ENCODE assay signal across 1 cellular context in the genomic region with DNA sequence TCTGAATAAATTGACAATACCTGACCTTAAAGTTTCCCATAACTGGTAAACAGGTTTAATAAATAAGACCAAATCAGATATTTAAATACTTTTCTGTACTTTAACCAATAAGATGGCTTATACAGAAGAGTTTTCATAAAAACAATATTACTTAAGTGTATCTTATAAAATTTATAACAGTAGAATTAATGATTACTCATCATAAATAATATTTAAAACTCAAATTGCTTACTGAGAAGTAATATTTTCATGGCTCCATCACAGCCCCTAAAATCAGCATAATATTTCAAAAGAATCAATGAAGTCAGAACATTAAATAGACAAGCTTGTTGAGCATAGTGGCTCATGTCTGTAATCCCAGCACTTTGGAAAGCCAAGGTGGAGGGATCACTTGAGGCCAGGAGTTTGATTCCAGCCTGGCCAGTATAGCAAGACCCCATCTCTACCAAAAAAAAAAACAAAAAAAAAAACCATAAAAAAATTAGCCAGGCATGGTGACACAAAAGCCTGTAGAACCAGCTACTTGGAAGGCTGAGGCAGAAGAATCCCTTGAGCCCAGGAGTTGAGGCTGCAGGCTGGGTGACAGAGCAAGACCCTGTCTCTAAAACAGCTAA.
TF ChIP-seq lines count a peak whose summit lies in the region.

No MANE protein-coding gene starts in this region.

TF ChIP-seq in A549, 52 proteins besides CTCF, POLR2A, EP300 and RAD21 (continued from another document):
- TF ChIP-seq, protein P1, sequence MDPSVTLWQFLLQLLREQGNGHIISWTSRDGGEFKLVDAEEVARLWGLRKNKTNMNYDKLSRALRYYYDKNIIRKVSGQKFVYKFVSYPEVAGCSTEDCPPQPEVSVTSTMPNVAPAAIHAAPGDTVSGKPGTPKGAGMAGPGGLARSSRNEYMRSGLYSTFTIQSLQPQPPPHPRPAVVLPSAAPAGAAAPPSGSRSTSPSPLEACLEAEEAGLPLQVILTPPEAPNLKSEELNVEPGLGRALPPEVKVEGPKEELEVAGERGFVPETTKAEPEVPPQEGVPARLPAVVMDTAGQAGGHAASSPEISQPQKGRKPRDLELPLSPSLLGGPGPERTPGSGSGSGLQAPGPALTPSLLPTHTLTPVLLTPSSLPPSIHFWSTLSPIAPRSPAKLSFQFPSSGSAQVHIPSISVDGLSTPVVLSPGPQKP (IDR thresholded peaks at IDR 0.05; ENCODE audit: low read depth, low read length): no peak
